Comparison of ENCODE assay signal across 12 cellular contexts in genomic region chr3:71061581-71061980, GRCh38.
DNase-seq lines count a peak whose midpoint lies in the region; ATAC-seq and TF ChIP-seq lines count a peak whose summit lies in the region.
"Had no signal": no experiment of that assay in that cellular context is flagged by ENCODE, and none has a peak within 500 bp of the region (broad histone marks: within the 10 kb centered on the region; RNA-seq: fewer than 3 reads in every experiment).

No MANE protein-coding gene starts in this region.

- H3K27me3 Mint-ChIP-seq in CD4-positive, alpha-beta memory T cell, result no peaks in the 10 kb centered on the region

- in situ Hi-C loops in gastrocnemius medialis (cut with MboI; ENCODE audit: low sequenced_read_pairs in 4 of 4), result no loop called here

- no peaks in the 10 kb centered on the region for H3K27me3 ChIP-seq in CD4-positive, alpha-beta memory T cell (ENCODE audit: insufficient read depth, low read length)
- no peaks in the 10 kb centered on the region for H3K27me3 ChIP-seq in gastrocnemius medialis

- H3K9me3 ChIP-seq in CD4-positive, alpha-beta memory T cell (ENCODE audit: control insufficient read depth in 1 of 2, low read length in 2 of 2), result no peaks in the 10 kb centered on the region
- H3K9me3 ChIP-seq in gastrocnemius medialis, result no peaks in the 10 kb centered on the region

- TF ChIP-seq CTCF in fibroblast of the aortic adventitia (IDR thresholded peaks at IDR 0.05; ENCODE audit: insufficient read depth, low read length) (no peak), gastrocnemius medialis (IDR thresholded peaks at IDR 0.05 in 4 of 5, conservative IDR thresholded peaks at IDR 0.05 in 1 of 5) (no peak)

- TF ChIP-seq POLR2A in gastrocnemius medialis (IDR thresholded peaks at IDR 0.05), result no peak

- no peak overlapping the region for H3K27ac Mint-ChIP-seq in CD4-positive, alpha-beta memory T cell

- no peak overlapping the region for H3K4me3 Mint-ChIP-seq in CD4-positive, alpha-beta memory T cell

- CTCF ChIA-PET in CD4-positive, alpha-beta memory T cell (lab: Charles Lee; ENCODE audit: partially characterized antibody), result interaction anchor here (1.3 to 3.6 kb wide), 6 partner anchors 9 to 450 kb away, joined by 3 to 14 read pairs (median 6); no protein-coding TSS in a partner anchor

- peaks cover 11 to 69% (median 56%) of the 10 kb centered on the region in 4 donors for H3K4me1 Mint-ChIP-seq in CD4-positive, alpha-beta memory T cell

- peaks cover 0 to 25% of the 10 kb centered on the region in 2 donors for H3K36me3 Mint-ChIP-seq in CD4-positive, alpha-beta memory T cell

- intact Hi-C loops in CD4-positive, alpha-beta memory T cell (cut with micrococcal nuclease), result loop anchor here (5.0 to 10.0 kb wide), 3 partner anchors 246 to 661 kb away; no protein-coding TSS in a partner anchor
- intact Hi-C loops in gastrocnemius medialis (cut with DNase I; ENCODE audit: low total_unique reads) (loop anchor here (5.0 to 10.0 kb wide), 3 partner anchors 151 to 1937 kb away; partner anchors contain the start of gene LMOD3), sciatic nerve (cut with DNase I) (no loop called here)

- ATAC-seq in gastrocnemius medialis (no peak), sciatic nerve (no peak), GM19455 (IDR thresholded peaks at IDR 0.05; ENCODE audit: unreplicated experiment) (no peak)

- DNase-seq in CD4-positive, alpha-beta memory T cell, result no peak
- peak; percentile 80 for DNase-seq in NCI-H526 treated with DMSO at 0.1 percent for 48 hours (lab: John Stamatoyannopoulos, UW)
- peak; percentile 30 for DNase-seq in fibroblast of the aortic adventitia (ENCODE audit: low read depth)
- no peak for DNase-seq in gastrocnemius medialis
- no peak for DNase-seq in NCI-H2171 treated with DMSO at 0.1 percent for 48 hours (lab: John Stamatoyannopoulos, UW)
- DNase-seq in activated CD4-positive, alpha-beta T cell treated with anti-CD3 and anti-CD28 coated beads for 4 hours, result no peak
- DNase-seq in sciatic nerve (ENCODE audit: low spot score), result no peak
- DNase-seq: activated CD8-positive, alpha-beta memory T cell treated with anti-CD3 and anti-CD28 coated beads, Interleukin-2, amount 50 U/mL, for 48 hours; stimulated activated CD4-positive, alpha-beta T cell treated with anti-CD3 and anti-CD28 coated beads, Interleukin-15, amount 100 ng/mL, for 24 hours; stimulated activated CD8-positive, alpha-beta memory T cell treated with anti-CD3 and anti-CD28 coated beads, Interleukin-4, amount 100 ng/mL, for 48 hours had no signal

- H3K9me3 Mint-ChIP-seq in CD4-positive, alpha-beta memory T cell, result no peaks in the 10 kb centered on the region

- no peaks in the 10 kb centered on the region for H3K36me3 ChIP-seq in CD4-positive, alpha-beta memory T cell (ENCODE audit: insufficient read depth, low read length)
- no peaks in the 10 kb centered on the region for H3K36me3 ChIP-seq in gastrocnemius medialis

- H3K4me1 ChIP-seq in CD4-positive, alpha-beta memory T cell (ENCODE audit: insufficient read depth, low read length), result peaks cover 72% of the 10 kb centered on the region
- H3K4me1 ChIP-seq in gastrocnemius medialis, result peaks cover 59 to 61% of the 10 kb centered on the region in 2 donors

- POLR2A ChIA-PET in CD4-positive, alpha-beta memory T cell (lab: Charles Lee; ENCODE audit: partially characterized antibody), result interaction anchor here (1.1 to 7.9 kb wide), 7 partner anchors 12 to 521 kb away, joined by 4 to 97 read pairs (median 28); no protein-coding TSS in a partner anchor

- H3K4me3 ChIP-seq in CD4-positive, alpha-beta memory T cell (ENCODE audit: low read length in 2 of 2), result peak overlapping the region in 1 of 2 donors; percentile 90
- H3K4me3 ChIP-seq in fibroblast of the aortic adventitia (ENCODE audit: low read depth, low read length) (peak overlapping the region; percentile 77), gastrocnemius medialis (peak overlapping the region in 3 of 4 donors; percentile 58 to 83 (median 70))

- peak overlapping the region; percentile 90 for H3K27ac ChIP-seq in CD4-positive, alpha-beta memory T cell (ENCODE audit: low read depth, low read length)
- peak overlapping the region; percentile 86 to 91 (median 89) for H3K27ac ChIP-seq in gastrocnemius medialis
- H3K27ac ChIP-seq: C4-2B had no signal

Comparison
In these comparisons a context has a peak if more than half of its experiments do, and no peak if none do; other contexts are left out.
1. DNase-seq: peak in NCI-H526 treated with DMSO at 0.1 percent for 48 hours (single experiment) and fibroblast of the aortic adventitia (single experiment); none in CD4-positive, alpha-beta memory T cell (0 of 5), gastrocnemius medialis (0 of 2), NCI-H2171 treated with DMSO at 0.1 percent for 48 hours (single experiment), activated CD4-positive, alpha-beta T cell treated with anti-CD3 and anti-CD28 coated beads for 4 hours (0 of 2) and sciatic nerve (single experiment).